Comparison of ENCODE assay signal across 7 cellular contexts in the genomic region with DNA sequence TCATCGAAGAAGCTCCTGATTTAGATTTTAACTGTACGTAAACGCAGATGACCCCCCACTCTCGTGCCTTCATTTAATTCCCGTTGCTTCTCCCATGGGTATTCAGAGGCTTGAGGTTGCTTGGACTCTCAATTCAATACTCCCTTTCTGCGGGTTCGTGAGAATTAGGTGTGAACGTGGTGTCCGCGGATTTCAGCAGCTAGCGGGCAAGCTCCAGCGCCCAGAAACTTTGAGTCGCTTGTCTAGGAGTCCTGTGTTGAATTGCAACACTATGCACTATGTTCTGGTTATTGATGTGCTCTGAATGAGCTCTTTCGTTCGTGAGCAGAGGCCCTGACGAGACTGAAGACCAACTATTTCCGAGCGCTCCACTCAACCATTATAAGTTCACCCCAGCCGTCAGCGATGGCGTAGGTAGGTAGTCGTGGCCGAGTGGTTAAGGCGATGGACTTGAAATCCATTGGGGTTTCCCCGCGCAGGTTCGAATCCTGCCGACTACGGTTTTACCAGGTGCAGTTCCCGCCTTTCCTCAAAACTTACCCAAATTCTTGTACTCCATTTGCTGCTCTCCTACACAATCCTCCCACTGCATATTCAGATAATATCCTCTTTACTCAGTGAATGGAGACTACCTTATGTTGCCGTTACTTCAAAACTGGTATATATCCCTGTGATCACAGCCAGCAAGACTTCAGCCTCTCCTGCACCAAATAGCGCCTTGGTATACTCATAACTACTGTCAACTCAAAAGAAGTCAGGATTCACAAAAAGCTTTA.
A peak's percentile ranks its signal among the peaks of the same experiment; 100 is the strongest.
DNase-seq lines count a peak whose midpoint lies in the region; ATAC-seq, FAIRE-seq and TF ChIP-seq lines count a peak whose summit lies in the region.

No MANE protein-coding gene starts in this region.

- H3K79me2 ChIP-seq in osteoblast (ENCODE audit: insufficient read depth, low read length), result no peaks in the 10 kb centered on the region

- no peaks in the 10 kb centered on the region for H3K9me3 ChIP-seq in osteoblast (ENCODE audit: low read depth, low read length)

- H2AFZ ChIP-seq in osteoblast (ENCODE audit: low read length), result peak overlapping the region; percentile 93

- peaks cover 22% of the 10 kb centered on the region for H3K4me1 ChIP-seq in osteoblast (ENCODE audit: insufficient read depth, low read length)

- H3K27me3 ChIP-seq in brain microvascular endothelial cell (replicated peaks) (no peaks in the 10 kb centered on the region), osteoblast (ENCODE audit: insufficient read depth, low read length) (peaks cover 1% of the 10 kb centered on the region)

- DNase-seq in GM19239 (ENCODE audit: insufficient read length, low spot score) (no peak), LoVo (ENCODE audit: low spot score) (peak; percentile 60), brain microvascular endothelial cell (peak; percentile 91), osteoblast (ENCODE audit: insufficient read length, low spot score, missing footprints) (no peak), RKO (ENCODE audit: low spot score) (no peak), AG08395 (ENCODE audit: low spot score) (no peak)

- H3K36me3 ChIP-seq in brain microvascular endothelial cell (replicated peaks), result no peaks in the 10 kb centered on the region
- no peaks in the 10 kb centered on the region for H3K36me3 ChIP-seq in osteoblast (ENCODE audit: insufficient read depth, low read length)

- ATAC-seq in GM18867 (IDR thresholded peaks at IDR 0.05; ENCODE audit: unreplicated experiment), result no peak

- FAIRE-seq in GM19239 (lab: Jason Lieb, UNC), result peak; percentile 91

- H3K4me3 ChIP-seq in brain microvascular endothelial cell (ENCODE audit: low read depth, low read length), result peak overlapping the region; percentile 62
- peak overlapping the region; percentile 72 for H3K4me3 ChIP-seq in osteoblast (ENCODE audit: insufficient read depth, low read length)

- peak overlapping the region; percentile 97 for H3K4me2 ChIP-seq in osteoblast (ENCODE audit: insufficient read depth, low read length)

- in situ Hi-C loops in brain microvascular endothelial cell (cut with HindIII; ENCODE audit: low pct_ligation_motif_present, low sequenced_read_pairs), result no loop called here

- TF ChIP-seq CTCF in brain microvascular endothelial cell (IDR thresholded peaks at IDR 0.05; ENCODE audit: low read depth, low read length, missing control alignments), result no peak
- no peak for TF ChIP-seq CTCF in osteoblast (IDR thresholded peaks at IDR 0.05; ENCODE audit: extremely low read depth, low read depth, low read length)

- no peaks in the 10 kb centered on the region for H4K20me1 ChIP-seq in osteoblast (ENCODE audit: insufficient read depth, low read length)

- peak overlapping the region; percentile 13 for H3K27ac ChIP-seq in brain microvascular endothelial cell
- peak overlapping the region; percentile 31 for H3K27ac ChIP-seq in osteoblast (ENCODE audit: low read depth, low read length)

Comparison
In these comparisons a context has a peak if more than half of its experiments do, and no peak if none do; other contexts are left out.
1. DNase-seq: peak in LoVo (single experiment) and brain microvascular endothelial cell (single experiment); none in GM19239 (single experiment), osteoblast (single experiment), RKO (single experiment) and AG08395 (single experiment).